ENCODE assay signal across 1 cellular context in the genomic region with DNA sequence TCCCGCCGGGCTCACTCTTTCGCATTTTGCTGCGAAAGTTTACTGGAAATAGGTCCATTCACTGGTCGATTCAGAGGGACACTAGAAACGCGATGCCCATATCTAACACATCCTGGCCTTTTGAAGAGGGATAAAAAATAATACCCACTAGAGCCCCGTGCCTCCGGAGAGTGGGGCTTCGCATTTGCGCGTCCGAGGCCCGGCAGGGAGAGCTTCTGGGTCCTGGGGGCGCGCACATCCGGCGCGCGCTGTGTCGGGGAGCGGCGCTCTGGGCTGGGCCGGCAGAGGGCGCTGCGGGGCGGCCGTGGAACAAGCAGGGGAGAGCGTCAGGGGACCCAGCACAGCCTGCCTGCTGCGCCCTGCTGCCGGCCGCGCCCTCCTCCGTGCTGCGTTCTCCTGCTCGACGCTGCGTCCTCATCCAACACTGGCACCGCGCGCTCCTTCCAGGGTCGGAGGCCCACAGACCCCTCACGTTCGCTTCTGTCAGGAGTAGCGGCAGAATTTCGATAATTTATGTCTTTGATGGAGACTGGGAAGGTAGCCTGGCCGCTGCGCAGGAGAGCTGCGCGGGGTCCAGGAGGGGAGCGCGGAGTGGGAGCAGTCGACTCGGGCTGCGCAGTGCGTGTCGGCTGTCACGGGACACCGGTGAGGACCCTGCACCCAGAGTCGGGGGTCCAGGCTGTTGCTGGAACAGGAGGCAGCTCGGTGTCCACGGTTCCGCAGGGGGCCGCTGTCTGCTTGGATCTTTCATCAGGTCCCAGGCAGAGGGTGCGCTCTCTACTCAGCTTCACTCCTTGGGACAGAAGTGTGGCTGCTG.
A peak's percentile ranks its signal among the peaks of the same experiment; 100 is the strongest.
TF ChIP-seq lines count a peak whose summit lies in the region.

No MANE protein-coding gene starts in this region.

TF ChIP-seq in HEK293, 187 proteins besides CTCF, POLR2A, EP300 and RAD21 (continued from another document and continues in another):
- TF ChIP-seq, protein P1, sequence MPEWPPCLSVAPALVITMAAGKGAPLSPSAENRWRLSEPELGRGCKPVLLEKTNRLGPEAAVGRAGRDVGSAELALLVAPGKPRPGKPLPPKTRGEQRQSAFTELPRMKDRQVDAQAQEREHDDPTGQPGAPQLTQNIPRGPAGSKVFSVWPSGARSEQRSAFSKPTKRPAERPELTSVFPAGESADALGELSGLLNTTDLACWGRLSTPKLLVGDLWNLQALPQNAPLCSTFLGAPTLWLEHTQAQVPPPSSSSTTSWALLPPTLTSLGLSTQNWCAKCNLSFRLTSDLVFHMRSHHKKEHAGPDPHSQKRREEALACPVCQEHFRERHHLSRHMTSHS (tag by site-specific recombination; IDR thresholded peaks at IDR 0.05), result no peak
- TF ChIP-seq MYNN (tag by site-specific recombination; IDR thresholded peaks at IDR 0.05; ENCODE audit: borderline replicate concordance) (no peak), ZBTB26 (tag by site-specific recombination; optimal IDR thresholded peaks at IDR 0.05) (peak; percentile 91), ZNF561 (tag by site-specific recombination; IDR thresholded peaks at IDR 0.05; ENCODE audit: borderline replicate concordance) (peak; percentile 47; the same call in 1 of the 2 replicates), SETDB1 (IDR thresholded peaks at IDR 0.05; ENCODE audit: insufficient read length, low read length) (no peak), ZNF341 (tag by site-specific recombination; IDR thresholded peaks at IDR 0.05; ENCODE audit: low read depth) (peak; percentile 86), ZBTB8A (tag by site-specific recombination; IDR thresholded peaks at IDR 0.05) (peak; percentile 90), KLF1 (tag by site-specific recombination; IDR thresholded peaks at IDR 0.05) (peak; percentile 64; the same call in 1 of the 2 replicates), ZNF600 (tag by site-specific recombination; IDR thresholded peaks at IDR 0.05) (peak; percentile 52), ZXDB (tag by site-specific recombination; IDR thresholded peaks at IDR 0.05) (no peak), GLI4 (tag by site-specific recombination; IDR thresholded peaks at IDR 0.05) (no peak), ZIC2 (tag by site-specific recombination; IDR thresholded peaks at IDR 0.05) (peak; percentile 86), ZNF133 (tag by site-specific recombination; IDR thresholded peaks at IDR 0.05) (peak; percentile 13; the same call in 1 of the 2 replicates), KLF10 (tag by site-specific recombination; IDR thresholded peaks at IDR 0.05) (no peak), ZNF366 (tag by site-specific recombination; conservative IDR thresholded peaks at IDR 0.05) (no peak), GFI1B (tag by site-specific recombination; IDR thresholded peaks at IDR 0.05) (no peak), ZFP69B (tag by site-specific recombination; IDR thresholded peaks at IDR 0.05) (peak; percentile 67), ZNF654 (tag by site-specific recombination; IDR thresholded peaks at IDR 0.05; ENCODE audit: low read depth) (peak; percentile 14), ZSCAN16 (tag by site-specific recombination; IDR thresholded peaks at IDR 0.05) (no peak), INSM2 (tag by site-specific recombination; IDR thresholded peaks at IDR 0.05) (no peak), ZNF335 (tag by site-specific recombination; conservative IDR thresholded peaks at IDR 0.05) (peak; percentile 81), KLF7 (tag by site-specific recombination; IDR thresholded peaks at IDR 0.05; ENCODE audit: borderline replicate concordance) (peak; percentile 56; the same call in 1 of the 2 replicates), ZNF138 (tag by site-specific recombination; IDR thresholded peaks at IDR 0.05; ENCODE audit: borderline replicate concordance) (no peak), EGR2 (tag by site-specific recombination; IDR thresholded peaks at IDR 0.05; ENCODE audit: low read depth) (no peak), ZNF555 (tag by site-specific recombination; conservative IDR thresholded peaks at IDR 0.05) (no peak), PATZ1 (tag by site-specific recombination; IDR thresholded peaks at IDR 0.05) (peak; percentile 57; the same call in 1 of the 2 replicates), ZNF292 (tag by site-specific recombination; IDR thresholded peaks at IDR 0.05; ENCODE audit: borderline replicate concordance, low read depth) (no peak), ZNF692 (tag by site-specific recombination; IDR thresholded peaks at IDR 0.05) (peak; percentile 83), ZNF48 (tag by site-specific recombination; IDR thresholded peaks at IDR 0.05) (no peak), ZNF2 (tag by site-specific recombination; IDR thresholded peaks at IDR 0.05) (peak; percentile 95), ZNF544 (tag by site-specific recombination; IDR thresholded peaks at IDR 0.05) (no peak), ZNF843 (tag by site-specific recombination; IDR thresholded peaks at IDR 0.05) (0 out of 2 replicates have a peak, but pooled peaks have one; percentile 38), ZNF391 (tag by site-specific recombination; IDR thresholded peaks at IDR 0.05; ENCODE audit: borderline replicate concordance, low read depth) (no peak; the same call in 1 of the 2 replicates), ZNF549 (tag by site-specific recombination; IDR thresholded peaks at IDR 0.05) (no peak), ZNF280D (tag by site-specific recombination; IDR thresholded peaks at IDR 0.05) (no peak), BCL11A (tag by site-specific recombination; IDR thresholded peaks at IDR 0.05; ENCODE audit: low read depth) (no peak), ZSCAN23 (tag by site-specific recombination; IDR thresholded peaks at IDR 0.05) (no peak), REST (tag by site-specific recombination; IDR thresholded peaks at IDR 0.05) (no peak), ZNF274 (IDR thresholded peaks at IDR 0.05; ENCODE audit: low read length) (no peak), ZNF274 (tag by site-specific recombination; IDR thresholded peaks at IDR 0.05; ENCODE audit: borderline replicate concordance) (no peak), GLI2 (tag by site-specific recombination; IDR thresholded peaks at IDR 0.05; ENCODE audit: borderline replicate concordance, low read depth) (no peak), ZNF23 (tag by site-specific recombination; IDR thresholded peaks at IDR 0.05; ENCODE audit: borderline replicate concordance) (no peak)
- TF ChIP-seq, protein P2, sequence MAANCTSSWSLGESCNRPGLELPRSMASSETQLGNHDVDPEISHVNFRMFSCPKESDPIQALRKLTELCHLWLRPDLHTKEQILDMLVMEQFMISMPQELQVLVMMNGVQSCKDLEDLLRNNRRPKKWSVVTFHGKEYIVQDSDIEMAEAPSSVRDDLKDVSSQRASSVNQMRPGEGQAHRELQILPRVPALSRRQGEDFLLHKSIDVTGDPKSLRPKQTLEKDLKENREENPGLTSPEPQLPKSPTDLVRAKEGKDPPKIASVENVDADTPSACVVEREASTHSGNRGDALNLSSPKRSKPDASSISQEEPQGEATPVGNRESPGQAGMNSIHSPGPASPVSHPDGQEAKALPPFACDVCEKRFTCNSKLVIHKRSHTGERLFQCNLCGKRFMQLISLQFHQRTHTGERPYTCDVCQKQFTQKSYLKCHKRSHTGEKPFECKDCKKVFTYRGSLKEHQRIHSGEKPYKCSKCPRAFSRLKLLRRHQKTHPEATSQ (tag by site-specific recombination; IDR thresholded peaks at IDR 0.05), result 0 out of 2 replicates have a peak, but pooled peaks have one; percentile 48
- TF ChIP-seq, protein P3, sequence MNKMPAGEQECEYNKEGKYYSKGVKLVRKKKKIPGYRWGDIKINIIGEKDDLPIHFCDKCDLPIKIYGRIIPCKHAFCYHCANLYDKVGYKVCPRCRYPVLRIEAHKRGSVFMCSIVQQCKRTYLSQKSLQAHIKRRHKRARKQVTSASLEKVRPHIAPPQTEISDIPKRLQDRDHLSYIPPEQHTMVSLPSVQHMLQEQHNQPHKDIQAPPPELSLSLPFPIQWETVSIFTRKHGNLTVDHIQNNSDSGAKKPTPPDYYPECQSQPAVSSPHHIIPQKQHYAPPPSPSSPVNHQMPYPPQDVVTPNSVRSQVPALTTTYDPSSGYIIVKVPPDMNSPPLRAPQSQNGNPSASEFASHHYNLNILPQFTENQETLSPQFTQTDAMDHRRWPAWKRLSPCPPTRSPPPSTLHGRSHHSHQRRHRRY (tag by site-specific recombination; IDR thresholded peaks at IDR 0.05), result no peak
